8 cellular contexts compared by ENCODE assay signal in the genomic region with DNA sequence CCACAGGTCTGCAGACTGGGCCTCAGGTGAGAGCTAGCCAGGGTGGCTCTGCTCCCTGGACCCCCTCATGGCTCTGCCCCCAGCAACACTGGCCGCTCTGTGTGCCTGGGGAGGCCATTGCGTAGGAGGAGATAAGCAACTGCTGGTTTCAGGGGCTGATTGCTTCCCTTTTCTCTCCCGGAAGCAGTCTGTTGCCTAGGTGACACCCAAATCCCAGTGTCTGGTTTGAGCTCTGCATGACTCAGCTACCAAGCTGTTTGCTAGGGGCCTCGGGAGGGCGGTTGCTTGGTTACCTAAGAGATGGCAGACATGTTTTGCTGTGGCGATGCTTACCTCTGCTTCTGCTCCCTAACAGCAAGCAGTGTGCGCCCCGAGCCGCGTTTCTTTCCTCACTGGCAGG. TPM values are rescaled to one million over a fixed set of nuclear protein-coding genes. Genes with fewer than 3 reads are reported as not detected.
DNase-seq lines count a peak whose midpoint lies in the region; ATAC-seq and TF ChIP-seq lines count a peak whose summit lies in the region.
"Not testable (repeated sequence)": the region's sequence is repeated elsewhere in the genome, so short reads cannot be mapped to it uniquely, and the experiment has no call there.

No MANE protein-coding gene starts in this region.

- peak overlapping the region; percentile 38; the same call in 1 of the 2 replicates for H3K27ac Mint-ChIP-seq in HFFc6
- peak overlapping the region; percentile 70 for H3K27ac Mint-ChIP-seq in activated CD4-positive, alpha-beta memory T cell treated with anti-CD3 and anti-CD28 coated beads for 36 hours

- H3K9me1 ChIP-seq in IMR-90 (ENCODE audit: insufficient read depth, low read length), result not testable (repeated sequence)

- H2AFZ ChIP-seq in IMR-90 (replicated peaks; ENCODE audit: low read length, poor library complexity); OCI-LY3 (ENCODE audit: low read depth, low read length): not testable (repeated sequence)

- not testable (repeated sequence) for H2BK20ac ChIP-seq in IMR-90 (ENCODE audit: low read depth, low read length)

- H3K27ac ChIP-seq in IMR-90 (ENCODE audit: insufficient read depth, low read length) (0 out of 2 replicates have a peak overlapping the region, but pooled peaks have one; percentile 25), OCI-LY3 (ENCODE audit: low read length) (peak overlapping the region; percentile 73), transverse colon (peak overlapping the region in 1 of 4 donors; percentile 34)

- POLR2A ChIA-PET in IMR-90 (lab: Charles Lee; ENCODE audit: unreplicated experiment); activated CD4-positive, alpha-beta memory T cell treated with anti-CD3 and anti-CD28 coated beads for 36 hours (lab: Charles Lee): not testable (repeated sequence)

- not testable (repeated sequence) for H2BK15ac ChIP-seq in IMR-90 (ENCODE audit: low read depth, low read length)

- TF ChIP-seq EP300 in transverse colon (IDR thresholded peaks at IDR 0.05; ENCODE audit: low read depth), result not testable (repeated sequence)

- H3K79me1 ChIP-seq in IMR-90 (ENCODE audit: low read depth in 1 of 2, low read length in 2 of 2), result not testable (repeated sequence)

- peak overlapping the region; percentile 87; the same call in 1 of the 2 replicates for H4K5ac ChIP-seq in IMR-90 (ENCODE audit: low read depth, low read length)

- WGBS in IMR-90 (ENCODE audit: extremely low coverage in 2 of 2, insufficient read length in 1 of 2), 2 experiments, result no CpG with 5 or more reads among the region's 10 CpGs
- WGBS in transverse colon (ENCODE audit: low coverage in 1 of 2), 2 donors, result 42% methylated on average over 2 of the region's 10 CpGs; no CpG with 5 or more reads in 1 of the 2 donors

- H4K91ac ChIP-seq in IMR-90 (ENCODE audit: insufficient read depth, low read depth, low read length), result not testable (repeated sequence)

- 0 out of 4 replicates have a peak overlapping the region, but pooled peaks of 1 of the 2 experiments have one; percentile 52 for H4K8ac ChIP-seq in IMR-90 (ENCODE audit: low read depth in 2 of 2, low read length in 2 of 2)

- not testable (repeated sequence) for H2BK5ac ChIP-seq in IMR-90 (ENCODE audit: low read depth, low read length, poor library complexity, severe bottlenecking)

- in situ Hi-C loops in IMR-90 (cut with MboI; ENCODE audit: low sequenced_read_pairs); transverse colon (cut with MboI; ENCODE audit: low pct_ligation_motif_present in 1 of 4, low pct_unique_long_range_greater_than_20kb in 1 of 4, low sequenced_read_pairs in 3 of 4): not testable (repeated sequence)

- H3K36me3 Mint-ChIP-seq in HFFc6 (ENCODE audit: low read depth); activated CD4-positive, alpha-beta memory T cell treated with anti-CD3 and anti-CD28 coated beads for 36 hours: not testable (repeated sequence)

- DNase-seq in HFFc6 (peak; percentile 72), IMR-90 (peak; percentile 60), midbrain (lab: John Stamatoyannopoulos, UW) (peak; percentile 9), transverse colon (peak; percentile 42)
- DNase-seq in activated CD4-positive, alpha-beta memory T cell treated with anti-CD3 and anti-CD28 coated beads for 36 hours, result peak; percentile 80
- DNase-seq in effector CD8-positive, alpha-beta T cell (lab: John Stamatoyannopoulos, UW), result peak; percentile 38

- not testable (repeated sequence) for H3K4me2 ChIP-seq in IMR-90 (ENCODE audit: low read depth, low read length)
- peak overlapping the region; percentile 46; the same call in 1 of the 2 replicates for H3K4me2 ChIP-seq in OCI-LY3 (ENCODE audit: low read length)

- peak overlapping the region; percentile 74; the same call in 1 of the 2 replicates for H3K18ac ChIP-seq in IMR-90 (ENCODE audit: low read depth, low read length)

- H2BK120ac ChIP-seq in IMR-90 (ENCODE audit: low read depth, low read length), result not testable (repeated sequence)

- H3K27me3 Mint-ChIP-seq in HFFc6 (ENCODE audit: insufficient read depth); activated CD4-positive, alpha-beta memory T cell treated with anti-CD3 and anti-CD28 coated beads for 36 hours: not testable (repeated sequence)

- not testable (repeated sequence) for H3K4me1 ChIP-seq in IMR-90 (ENCODE audit: control insufficient read depth, insufficient read depth, low read length); transverse colon
- H3K4me1 ChIP-seq in OCI-LY3 (ENCODE audit: low read length), result peaks cover 28% of the 10 kb centered on the region

- not testable (repeated sequence) for H3K23ac ChIP-seq in IMR-90 (ENCODE audit: low read depth, low read length)

- H3K4ac ChIP-seq in IMR-90 (ENCODE audit: low read depth, low read length), result not testable (repeated sequence)

- ATAC-seq in GM18502 (IDR thresholded peaks at IDR 0.05; ENCODE audit: poor library complexity, unreplicated experiment) (peak; percentile 92), IMR-90 (ENCODE audit: low read depth) (peak; percentile 87)

- H3K4me3 Mint-ChIP-seq in HFFc6; activated CD4-positive, alpha-beta memory T cell treated with anti-CD3 and anti-CD28 coated beads for 36 hours: not testable (repeated sequence)

- not testable (repeated sequence) for TF ChIP-seq RAD21 in IMR-90 (IDR thresholded peaks at IDR 0.05; ENCODE audit: low read length)

- not testable (repeated sequence) for H4K20me1 ChIP-seq in IMR-90 (ENCODE audit: insufficient read depth, low read length); OCI-LY3 (ENCODE audit: insufficient read depth, low read length)

- not testable (repeated sequence) for H3K4me3 ChIP-seq in IMR-90 (ENCODE audit: insufficient read depth, low read depth, low read length); OCI-LY3 (ENCODE audit: low read length); transverse colon

- not testable (repeated sequence) for BruUV-seq in IMR-90 (replicated peaks; lab: Mats Ljungman, UMichigan)

- H3K56ac ChIP-seq in IMR-90 (ENCODE audit: extremely low read depth, insufficient read depth, low read length), result not testable (repeated sequence)

- TF ChIP-seq POLR2A in IMR-90 (IDR thresholded peaks at IDR 0.05; ENCODE audit: low read depth, low read length); transverse colon (IDR thresholded peaks at IDR 0.05): not testable (repeated sequence)

- H3K14ac ChIP-seq in IMR-90 (replicated peaks; ENCODE audit: low read depth, low read length), result not testable (repeated sequence)

- not testable (repeated sequence) for H3K27me3 ChIP-seq in IMR-90 (ENCODE audit: control insufficient read depth, insufficient read depth, low read length); OCI-LY3 (ENCODE audit: low read depth, low read length); transverse colon

- peaks cover 10% of the 10 kb centered on the region for H3K4me1 Mint-ChIP-seq in HFFc6 (ENCODE audit: low read depth)
- H3K4me1 Mint-ChIP-seq in activated CD4-positive, alpha-beta memory T cell treated with anti-CD3 and anti-CD28 coated beads for 36 hours (ENCODE audit: low read depth), result peaks cover 36% of the 10 kb centered on the region

- not testable (repeated sequence) for H2AK9ac ChIP-seq in IMR-90 (replicated peaks; ENCODE audit: low read depth, low read length, poor library complexity)

- not testable (repeated sequence) for H3K36me3 ChIP-seq in IMR-90 (ENCODE audit: control insufficient read depth, insufficient read depth, low read length); OCI-LY3 (replicated peaks; ENCODE audit: low read depth, low read length); transverse colon

- not testable (repeated sequence) for H3K9ac ChIP-seq in IMR-90 (ENCODE audit: low read depth, low read length); OCI-LY3 (ENCODE audit: low read length)

- not testable (repeated sequence) for H3K9me3 Mint-ChIP-seq in HFFc6; activated CD4-positive, alpha-beta memory T cell treated with anti-CD3 and anti-CD28 coated beads for 36 hours

- H2AK5ac ChIP-seq in IMR-90 (ENCODE audit: low read depth, low read length), result not testable (repeated sequence)

- H3K9me3 ChIP-seq in IMR-90 (ENCODE audit: control insufficient read depth, insufficient read depth, low read length); OCI-LY3 (ENCODE audit: insufficient read depth, low read length); transverse colon: not testable (repeated sequence)

- H3K79me2 ChIP-seq in OCI-LY3 (ENCODE audit: low read length), result not testable (repeated sequence)

- intact Hi-C loops in IMR-90 (cut with micrococcal nuclease); activated CD4-positive, alpha-beta memory T cell treated with anti-CD3 and anti-CD28 coated beads for 36 hours (cut with micrococcal nuclease); transverse colon (cut with DNase I; ENCODE audit: low total_unique reads): not testable (repeated sequence)

- not testable (repeated sequence) for TF ChIP-seq CTCF in HFFc6 (IDR thresholded peaks at IDR 0.05); IMR-90 (conservative IDR thresholded peaks at IDR 0.05; ENCODE audit: low read depth, low read length); OCI-LY3 (IDR thresholded peaks at IDR 0.05; ENCODE audit: low read depth, low read length); transverse colon (IDR thresholded peaks at IDR 0.05)

- dilution Hi-C loops in IMR-90 (cut with HindIII; ENCODE audit: low sequenced_read_pairs, unreplicated experiment), result not testable (repeated sequence)

- CTCF ChIA-PET in IMR-90 (lab: Yijun Ruan, JAX), result not testable (repeated sequence)
- CTCF ChIA-PET in activated CD4-positive, alpha-beta memory T cell treated with anti-CD3 and anti-CD28 coated beads for 36 hours (lab: Charles Lee), result interaction anchor here (1.1 kb wide), 1 partner anchor 13 kb away, joined by 4 read pairs; no protein-coding TSS in a partner anchor

RNA-seq across cellular contexts. Expression of a gene that starts 15.4 kb away (rescaled TPM):
- 10 to 100 TPM; 11.3 to 15.4 (median 13.6) TPM for total RNA-seq in HFFc6 (2021; fragmentation: NEBNext Ultra II Directional; extraction: Animal tissue kit (Norgen Biotek cat#: 25700))
- total RNA-seq in IMR-90 (2012; rRNA removed) (15.3 and 16.8 TPM in 2 replicates), transverse colon (10 to 100 TPM; 12.3 to 30.7 (median 17.7) TPM)
- 15.2 and 15.5 TPM in 2 replicates for polyA plus RNA-seq in IMR-90 (2012; rRNA removed)
- polyA plus RNA-seq in IMR-90 (2012; cell fraction: cytosol; rRNA removed), result 11.2 and 13.9 TPM in 2 replicates
- 22.0 and 84.5 TPM in 2 replicates for polyA plus RNA-seq in IMR-90 (2012; cell fraction: nucleus; rRNA removed; ENCODE audit: low replicate concordance)
- total RNA-seq in activated CD4-positive, alpha-beta memory T cell treated with anti-CD3 and anti-CD28 coated beads for 36 hours, result 10 to 100 TPM; 22.1 to 24.7 TPM

RNA-seq across cellular contexts. Expression of a gene that starts 20.3 kb away (rescaled TPM):
- 10 to 100 TPM; 38.4 to 70.9 (median 55.1) TPM for total RNA-seq in HFFc6 (2021; fragmentation: NEBNext Ultra II Directional; extraction: Animal tissue kit (Norgen Biotek cat#: 25700))
- total RNA-seq in IMR-90 (2012; rRNA removed) (22.8 and 26.3 TPM in 2 replicates), transverse colon (100 to 1,000 TPM in 1 of 4 donors, 10 to 100 TPM in 3; 52.5 to 137 (median 59.2) TPM)
- polyA plus RNA-seq in IMR-90 (2012; rRNA removed), result 56.9 and 62.7 TPM in 2 replicates
- polyA plus RNA-seq in IMR-90 (2012; cell fraction: cytosol; rRNA removed), result 46.3 and 52.4 TPM in 2 replicates
- polyA plus RNA-seq in IMR-90 (2012; cell fraction: nucleus; rRNA removed; ENCODE audit: low replicate concordance), result 64.6 and 81.5 TPM in 2 replicates
- 10 to 100 TPM; 71.6 to 72.2 TPM for total RNA-seq in activated CD4-positive, alpha-beta memory T cell treated with anti-CD3 and anti-CD28 coated beads for 36 hours

RNA-seq across cellular contexts. Expression of a gene that starts 24.3 kb away (rescaled TPM):
- total RNA-seq in HFFc6 (2021; fragmentation: NEBNext Ultra II Directional; extraction: Animal tissue kit (Norgen Biotek cat#: 25700)), result not detected
- not detected in 2 replicates for total RNA-seq in IMR-90 (2012; rRNA removed)
- not detected in 2 replicates for polyA plus RNA-seq in IMR-90 (2012; rRNA removed)
- not detected in 2 replicates for polyA plus RNA-seq in IMR-90 (2012; cell fraction: cytosol; rRNA removed)
- polyA plus RNA-seq in IMR-90 (2012; cell fraction: nucleus; rRNA removed; ENCODE audit: low replicate concordance), result not detected in 2 replicates
- total RNA-seq in activated CD4-positive, alpha-beta memory T cell treated with anti-CD3 and anti-CD28 coated beads for 36 hours, result not detected
- not detected for total RNA-seq in transverse colon

Comparison
In these comparisons a context has a peak if more than half of its experiments do, and no peak if none do; other contexts are left out.
1. DNase-seq: peak in every context shown above with its lines; median percentile 80 in activated CD4-positive, alpha-beta memory T cell treated with anti-CD3 and anti-CD28 coated beads for 36 hours; 72 in HFFc6; 60 in IMR-90; 42 in transverse colon; 38 in effector CD8-positive, alpha-beta T cell; 9 in midbrain.